In genomic region chr5:82332889-82333619, GRCh38 we compare ENCODE assay signal across 1 cellular context.
TF ChIP-seq lines count a peak whose summit lies in the region.

No MANE protein-coding gene starts in this region.

TF ChIP-seq in K562, 482 proteins besides CTCF, POLR2A, EP300 and RAD21 (continued from another document):
- TF ChIP-seq PBX2 (CRISPR knock-in tag; IDR thresholded peaks at IDR 0.05; ENCODE audit: low read depth), result no peak
- 0 out of 2 replicates have a peak, but pooled peaks have one; percentile 50 for TF ChIP-seq PBX2 (tag; conservative IDR thresholded peaks at IDR 0.05; ENCODE audit: low read depth)
- TF ChIP-seq ETV1 (tag; conservative IDR thresholded peaks at IDR 0.05; ENCODE audit: low read depth), result no peak
- peak; percentile 24 for TF ChIP-seq MEIS2 (IDR thresholded peaks at IDR 0.05; ENCODE audit: partially characterized antibody)
